Comparison of ENCODE assay signal across 19 cellular contexts in genomic region chr16:70665806-70666735, GRCh38. TPM values are rescaled to one million over a fixed set of nuclear protein-coding genes. Genes with fewer than 3 reads are reported as not detected.
DNase-seq lines count a peak whose midpoint lies in the region; ATAC-seq, FAIRE-seq and TF ChIP-seq lines count a peak whose summit lies in the region.
"Had no signal": no experiment of that assay in that cellular context is flagged by ENCODE, and none has a peak within 500 bp of the region (broad histone marks: within the 10 kb centered on the region; RNA-seq: fewer than 3 reads in every experiment).

No MANE protein-coding gene starts in this region.

- ATAC-seq in GM19351 (IDR thresholded peaks at IDR 0.05; ENCODE audit: unreplicated experiment) = no peak
- ATAC-seq: K562, PC-3 had no signal

- TF ChIP-seq CTCF in bronchial epithelial cell (IDR thresholded peaks at IDR 0.05; ENCODE audit: insufficient read depth, low read length, severe bottlenecking) = no peak
- no peak for TF ChIP-seq CTCF in kidney (IDR thresholded peaks at IDR 0.05; ENCODE audit: borderline replicate concordance, extremely low read depth, insufficient read depth)
- no peak for TF ChIP-seq CTCF in sigmoid colon (IDR thresholded peaks at IDR 0.05)

- H3K36me3 ChIP-seq in H7 (replicated peaks; ENCODE audit: control insufficient read depth, insufficient read depth, low read length) (peaks cover 6% of the 10 kb centered on the region), bronchial epithelial cell (ENCODE audit: control insufficient read depth, insufficient read depth, low read length) (peaks cover 32% of the 10 kb centered on the region), kidney (ENCODE audit: control insufficient read depth in 1 of 2, insufficient read depth in 2 of 2, low read length in 2 of 2) (peaks cover 12 to 30% of the 10 kb centered on the region in 2 donors), sigmoid colon (peaks cover 63 to 81% (median 64%) of the 10 kb centered on the region in 4 donors)

- H3K9me3 ChIP-seq in kidney (ENCODE audit: control insufficient read depth in 1 of 2, low read length in 2 of 2) (no peaks in the 10 kb centered on the region), sigmoid colon (no peaks in the 10 kb centered on the region)
- H3K9me3 ChIP-seq: SJCRH30 had no signal

- H3K4me3 ChIP-seq in H7 (ENCODE audit: insufficient read depth, low read depth, low read length) (no peak overlapping the region), bronchial epithelial cell (ENCODE audit: low read depth, low read length) (no peak overlapping the region), kidney (ENCODE audit: low read length in 2 of 2) (no peak overlapping the region), sigmoid colon (no peak overlapping the region)
- H3K4me3 ChIP-seq: K562, SJCRH30 had no signal

- H3K9ac ChIP-seq in kidney (ENCODE audit: low read length in 2 of 2) = no peak overlapping the region

- no peak for TF ChIP-seq POLR2A in sigmoid colon (IDR thresholded peaks at IDR 0.05)

- TF ChIP-seq EP300 in sigmoid colon (IDR thresholded peaks at IDR 0.05) = no peak

- DNase-seq in H7 (peak; percentile 42), bronchial epithelial cell (ENCODE audit: low read depth) (no peak), kidney (peak; percentile 49), sigmoid colon (peak; percentile 64), UCSD-AML1 (lab: John Stamatoyannopoulos, UW; ENCODE audit: unreplicated experiment) (no peak), CD1c-positive myeloid dendritic cell (ENCODE audit: extremely low spot score) (no peak), NCI-H1048 (lab: John Stamatoyannopoulos, UW) (no peak)
- DNase-seq: ACHN; CD4-positive, CD25-positive, alpha-beta regulatory T cell; DMS53; NCI-H1436; NCI-H2029; NCI-H2171 treated with DMSO at 0.1 percent for 48 hours; NCI-H774; PC-3; SJCRH30 had no signal

- H3K27ac ChIP-seq in kidney (ENCODE audit: low read depth in 2 of 2, low read length in 2 of 2) = no peak overlapping the region
- H3K27ac ChIP-seq in sigmoid colon = no peak overlapping the region
- H3K27ac ChIP-seq: SJCRH30 had no signal

- 89 to 93% methylated on average over 22 of the region's 22 CpGs for WGBS in sigmoid colon, 2 donors

- intact Hi-C loops in kidney (cut with DNase I) = no loop called here
- intact Hi-C loops in sigmoid colon (cut with DNase I) = no loop called here

- FAIRE-seq in bronchial epithelial cell (lab: Jason Lieb, UNC) = peak; percentile 40
- no peak for FAIRE-seq in kidney (lab: Jason Lieb, UNC)
- FAIRE-seq: K562 had no signal

- H3K4me1 ChIP-seq in kidney (ENCODE audit: control insufficient read depth in 1 of 2, insufficient read depth in 1 of 2, low read depth in 1 of 2, low read length in 2 of 2) (no peaks in the 10 kb centered on the region), sigmoid colon (peaks cover 0 to 30% (median 27%) of the 10 kb centered on the region in 4 donors)
- H3K4me1 ChIP-seq: SJCRH30 had no signal

- no peaks in the 10 kb centered on the region for H3K27me3 ChIP-seq in H7 (ENCODE audit: control insufficient read depth, insufficient read depth, low read length)
- no peaks in the 10 kb centered on the region for H3K27me3 ChIP-seq in bronchial epithelial cell (ENCODE audit: control insufficient read depth, insufficient read depth, low read length)
- H3K27me3 ChIP-seq in sigmoid colon = no peaks in the 10 kb centered on the region
- H3K27me3 ChIP-seq: SJCRH30 had no signal

RNA-seq across cellular contexts. Expression of gene IL34, which starts 19.7 kb away (rescaled TPM):
- total RNA-seq in H7 (2014; rRNA removed; shearing (Covaris generic)) = 8.5 and 8.8 TPM in 2 replicates
- total RNA-seq in bronchial epithelial cell (0.26 and 2.0 TPM in 2 replicates), kidney (7.4 TPM), sigmoid colon (1 to 10 TPM in 3 of 4 donors, not detected in 1; 3.6 to 5.4 (median 4.6) TPM)
- polyA plus RNA-seq in kidney (ENCODE audit: insufficient read depth, low read depth, low replicate concordance) (5.9 TPM), sigmoid colon (1 to 10 TPM in 2 of 3 donors, not detected in 1; 1.8 to 5.5 TPM)
- total RNA-seq: CD4-positive, CD25-positive, alpha-beta regulatory T cell; NCI-H460; PC-3 had no signal
- polyA plus RNA-seq: CD4-positive, CD25-positive, alpha-beta regulatory T cell had no signal

RNA-seq across cellular contexts. Expression of gene MTSS2, which starts 19.8 kb away (rescaled TPM):
- 30.7 and 44.8 TPM in 2 replicates for total RNA-seq in H7 (2014; rRNA removed; shearing (Covaris generic))
- 20.0 and 42.6 TPM in 2 replicates for total RNA-seq in bronchial epithelial cell
- 33.0 TPM for total RNA-seq in kidney
- polyA plus RNA-seq in kidney (ENCODE audit: insufficient read depth, low read depth, low replicate concordance) = 19.2 TPM
- total RNA-seq in sigmoid colon = 10 to 100 TPM; 36.4 to 100.0 (median 60.7) TPM
- polyA plus RNA-seq in sigmoid colon = 10 to 100 TPM in 2 of 3 donors, 1 to 10 TPM in 1; 5.4 to 28.2 (median 10.9) TPM
- polyA plus RNA-seq: CD4-positive, CD25-positive, alpha-beta regulatory T cell had no signal

Comparison
In these comparisons a context has a peak if more than half of its experiments do, and no peak if none do; other contexts are left out.
1. DNase-seq: peak in H7 (single experiment), kidney (single experiment) and sigmoid colon (single experiment); none in bronchial epithelial cell (single experiment), UCSD-AML1 (single experiment), CD1c-positive myeloid dendritic cell (single experiment) and NCI-H1048 (single experiment).